17 cellular contexts compared by ENCODE assay signal in the genomic region with DNA sequence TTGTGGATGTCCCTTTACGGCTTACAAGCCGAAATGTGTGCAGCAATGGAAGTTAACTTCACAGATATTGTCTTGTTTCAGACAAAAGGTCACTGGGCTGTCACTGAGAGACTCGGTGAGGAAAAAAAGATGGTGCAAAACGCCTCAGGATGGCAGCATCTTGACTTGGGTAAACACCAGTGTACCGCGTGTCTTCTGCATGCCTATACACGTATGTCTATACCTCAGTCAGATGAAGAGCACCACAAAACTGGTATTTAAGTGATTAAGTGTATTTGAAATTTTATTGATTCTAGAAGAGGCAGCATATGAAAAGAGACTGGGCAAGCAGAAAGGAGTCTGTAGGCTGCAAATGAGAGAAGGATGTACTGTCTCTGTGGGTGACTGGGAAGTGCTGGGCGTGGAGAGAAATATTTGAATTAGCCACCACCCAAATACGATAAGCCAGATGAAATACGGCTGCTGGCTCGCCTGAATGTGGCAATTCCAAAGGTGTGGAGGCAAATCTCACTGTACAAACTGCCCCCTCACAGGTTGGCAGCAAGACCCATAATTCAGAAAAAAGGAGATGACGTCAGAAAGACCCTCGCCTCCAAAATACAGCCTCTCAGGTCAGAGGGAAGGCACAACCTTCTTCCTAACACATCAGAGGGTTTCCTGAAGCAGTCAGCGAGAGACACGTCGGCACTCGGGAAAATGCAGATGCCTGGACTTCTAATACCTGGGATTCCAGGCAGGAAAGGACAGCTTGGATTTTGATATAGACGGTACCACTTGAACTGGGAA.
"Had no signal": no experiment of that assay in that cellular context is flagged by ENCODE, and none has a peak within 500 bp of the region (broad histone marks: within the 10 kb centered on the region; RNA-seq: fewer than 3 reads in every experiment).

No MANE protein-coding gene starts in this region.

- H3K27ac ChIP-seq: body of pancreas, hepatocyte, sigmoid colon had no signal

- H3K36me3 ChIP-seq: sigmoid colon had no signal

- ATAC-seq: activated CD4-positive, CD25-positive, alpha-beta regulatory T cell treated with anti-CD3 and anti-CD28 coated beads, Interleukin-2, amount 50 U/mL, for 24 hours; activated naive CD4-positive, alpha-beta T cell treated with anti-CD3 and anti-CD28 coated beads, Interleukin-2, amount 50 U/mL, for 72 hours; body of pancreas; naive thymus-derived CD8-positive, alpha-beta T cell; stimulated activated naive CD8-positive, alpha-beta T cell treated with anti-CD3 and anti-CD28 coated beads, Interleukin-15, amount 100 ng/mL, for 72 hours had no signal

- H3K27me3 ChIP-seq: body of pancreas, hepatocyte, sigmoid colon had no signal

- H3K4me1 ChIP-seq: body of pancreas had no signal

- H3K9me3 ChIP-seq: body of pancreas, sigmoid colon had no signal

- DNase-seq: activated CD4-positive, alpha-beta T cell treated with anti-CD3 and anti-CD28 coated beads, Interleukin-2, amount 50 U/mL, for 4 hours; activated T-cell treated with anti-CD3 and anti-CD28 coated beads, Interleukin-2, amount 50 U/mL, for 1 hour; amniotic stem cell; body of pancreas; dermis blood vessel endothelial cell; endodermal cell; kidney glomerular epithelial cell; midbrain; naive thymus-derived CD8-positive, alpha-beta T cell; nucleus accumbens; sigmoid colon; stimulated activated CD4-positive, alpha-beta T cell treated with anti-CD3 and anti-CD28 coated beads, Interleukin-4, amount 100 ng/mL, for 1 hour; stimulated activated CD8-positive, alpha-beta memory T cell treated with anti-CD3 and anti-CD28 coated beads, Interleukin-4, amount 100 ng/mL, for 48 hours; stimulated activated naive CD8-positive, alpha-beta T cell treated with anti-CD3 and anti-CD28 coated beads, Interleukin-15, amount 100 ng/mL, for 72 hours had no signal

- H3K4me3 ChIP-seq: body of pancreas, hepatocyte, sigmoid colon had no signal
